15 cellular contexts compared by ENCODE assay signal in genomic region chr22:27260087-27260730, GRCh38.
"Had no signal": no experiment of that assay in that cellular context is flagged by ENCODE, and none has a peak within 500 bp of the region (broad histone marks: within the 10 kb centered on the region; RNA-seq: fewer than 3 reads in every experiment).

No MANE protein-coding gene starts in this region.

- H3K4me1 Mint-ChIP-seq: endodermal cell, T-helper 17 cell had no signal

- H3K4me1 ChIP-seq: prostate gland, sigmoid colon had no signal

- H3K27me3 Mint-ChIP-seq: T-helper 17 cell had no signal

- H3K27ac ChIP-seq: prostate gland, sigmoid colon had no signal

- H3K4me3 ChIP-seq: prostate gland, sigmoid colon had no signal

- H3K36me3 Mint-ChIP-seq: activated naive CD8-positive, alpha-beta T cell had no signal

- H3K9me3 ChIP-seq: prostate gland had no signal

- ATAC-seq: left lobe of liver; naive thymus-derived CD4-positive, alpha-beta T cell; T-helper 17 cell had no signal

- DNase-seq: activated gamma-delta T cell; activated T-cell treated with anti-CD3 and anti-CD28 coated beads, Interleukin-2, amount 50 U/mL, for 24 hours; dermis blood vessel endothelial cell; endodermal cell; mammary epithelial cell; naive thymus-derived CD4-positive, alpha-beta T cell; sigmoid colon; stimulated activated CD4-positive, alpha-beta T cell treated with anti-CD3 and anti-CD28 coated beads, Interleukin-2, amount 100 ng/mL, for 24 hours; stimulated activated naive CD4-positive, alpha-beta T cell; substantia nigra; T-helper 17 cell; trophoblast cell had no signal

- H3K36me3 ChIP-seq: prostate gland, sigmoid colon had no signal

- H3K4me3 Mint-ChIP-seq: activated naive CD8-positive, alpha-beta T cell; activated T-cell treated with anti-CD3 and anti-CD28 coated beads, Interleukin-2, amount 50 U/mL, for 24 hours; endodermal cell; naive thymus-derived CD4-positive, alpha-beta T cell; T-helper 17 cell had no signal

- H3K27ac Mint-ChIP-seq: activated naive CD8-positive, alpha-beta T cell; activated T-cell treated with anti-CD3 and anti-CD28 coated beads, Interleukin-2, amount 50 U/mL, for 24 hours; endodermal cell; naive thymus-derived CD4-positive, alpha-beta T cell; T-helper 17 cell had no signal
